In genomic region chr2:200905618-200906296, GRCh38 we compare ENCODE assay signal across 9 cellular contexts. TPM values are rescaled to one million over a fixed set of nuclear protein-coding genes. Genes with fewer than 3 reads are reported as not detected.
DNase-seq lines count a peak whose midpoint lies in the region; ATAC-seq, FAIRE-seq and TF ChIP-seq lines count a peak whose summit lies in the region.
"Had no signal": no experiment of that assay in that cellular context is flagged by ENCODE, and none has a peak within 500 bp of the region (broad histone marks: within the 10 kb centered on the region; RNA-seq: fewer than 3 reads in every experiment).

No MANE protein-coding gene starts in this region.

- H4K8ac ChIP-seq in H1 (ENCODE audit: extremely low read depth, insufficient read depth, low read length): no peak overlapping the region

- ATAC-seq in activated CD4-positive, CD25-positive, alpha-beta regulatory T cell treated with anti-CD3 and anti-CD28 coated beads, Interleukin-2, amount 50 U/mL, for 24 hours: peak; percentile 41 to 57

- H2BK12ac ChIP-seq in H1 (ENCODE audit: low read depth, low read length): no peak overlapping the region

- TF ChIP-seq CTCF in H1 (IDR thresholded peaks at IDR 0.05; ENCODE audit: control extremely low read depth in 1 of 3, insufficient read depth in 1 of 3, low read depth in 1 of 3, low read length in 3 of 3): peak; percentile 67 to 79 (median 78)

- DNase-seq in Caki2 (ENCODE audit: low read depth) (peak; percentile 65), GOT3 (lab: John Stamatoyannopoulos, UW) (peak; percentile 18), NCI-H345 (lab: John Stamatoyannopoulos, UW) (peak; percentile 48), H1 (ENCODE audit: low read depth in 1 of 2, low spot score in 2 of 2) (peak in 1 of 2 experiments; percentile 59), medulla oblongata (ENCODE audit: extremely low spot score) (peak; percentile 84), NCI-H187 treated with DMSO at 0.1 percent for 48 hours (lab: John Stamatoyannopoulos, UW) (no peak)
- DNase-seq in stimulated activated CD8-positive, alpha-beta memory T cell treated with anti-CD3 and anti-CD28 coated beads, Interleukin-7, amount 100 ng/mL, for 24 hours (ENCODE audit: low read depth): peak; percentile 11

- H3K79me1 ChIP-seq in H1 (ENCODE audit: low read depth, low read length): no peaks in the 10 kb centered on the region

- no peak overlapping the region for H4K91ac ChIP-seq in H1 (replicated peaks; ENCODE audit: insufficient read length, low read length)

- no peak overlapping the region for H3K23ac ChIP-seq in H1 (ENCODE audit: insufficient read length)

- H3K23me2 ChIP-seq in H1 (ENCODE audit: low read depth, low read length): no peaks in the 10 kb centered on the region

- H3K4ac ChIP-seq in H1 (replicated peaks; ENCODE audit: insufficient read length, low read depth, low read length): no peak overlapping the region

- TF ChIP-seq EP300 in H1 (IDR thresholded peaks at IDR 0.05; ENCODE audit: borderline replicate concordance in 1 of 2, low read depth in 2 of 2, low read length in 2 of 2): no peak

- no peaks in the 10 kb centered on the region for H3K27me3 ChIP-seq in H1 (replicated peaks in 1 of 4; ENCODE audit: control insufficient read depth in 3 of 4, extremely low read depth in 1 of 4, insufficient read depth in 3 of 4, low read length in 3 of 4)

- no peak overlapping the region for H3K18ac ChIP-seq in H1 (ENCODE audit: extremely low read depth, low read length)

- H3K4me2 ChIP-seq in H1 (ENCODE audit: insufficient read depth in 1 of 2, low read depth in 2 of 2, low read length in 2 of 2): no peak overlapping the region

- no peak overlapping the region for H3K27ac ChIP-seq in H1 (ENCODE audit: low read depth, low read length)
- H3K27ac ChIP-seq: thoracic aorta had no signal

- H2AK5ac ChIP-seq in H1 (ENCODE audit: low read depth, low read length): no peak overlapping the region

- no peak for TF ChIP-seq POLR2A in H1 (IDR thresholded peaks at IDR 0.05; ENCODE audit: control extremely low read depth in 1 of 2, low read depth in 2 of 2, low read length in 2 of 2)

- H3K4me1 ChIP-seq in H1 (replicated peaks in 1 of 4; ENCODE audit: control insufficient read depth in 3 of 4, insufficient read depth in 4 of 4, low read length in 3 of 4): no peaks in the 10 kb centered on the region

- peak; percentile 7 for FAIRE-seq in H1 (lab: Jason Lieb, UNC)

- H2BK5ac ChIP-seq in H1 (ENCODE audit: low read depth, low read length): no peak overlapping the region

- no peak overlapping the region for H3K4me3 ChIP-seq in H1 (ENCODE audit: extremely low read depth in 1 of 4, insufficient read depth in 2 of 4, low read depth in 3 of 4, low read length in 4 of 4)
- H3K4me3 ChIP-seq: thoracic aorta had no signal

- H3K36me3 ChIP-seq in H1 (ENCODE audit: control insufficient read depth in 2 of 4, insufficient read depth in 4 of 4, low read length in 3 of 4): peaks cover 6 to 43% (median 19%) of the 10 kb centered on the region in 4 experiments

- H3K14ac ChIP-seq in H1 (ENCODE audit: insufficient read length): no peak overlapping the region

- H3K9ac ChIP-seq in H1 (replicated peaks in 1 of 4; ENCODE audit: extremely low read depth in 1 of 4, low read depth in 3 of 4, low read length in 3 of 4): no peak overlapping the region

- no peak overlapping the region for H2AFZ ChIP-seq in H1 (ENCODE audit: low read length)

- CTCF ChIA-PET in H1 (lab: Charles Lee; ENCODE audit: partially characterized antibody): interaction anchor here (0.6 to 4.6 kb wide), 28 partner anchors 9 to 327 kb away, joined by 3 to 25 read pairs (median 4); partner anchors contain the start of gene ORC2

- H2BK15ac ChIP-seq in H1 (ENCODE audit: low read length): no peak overlapping the region

- WGBS in H1 (ENCODE audit: extremely low coverage in 1 of 2, insufficient coverage in 1 of 2, insufficient read length in 1 of 2, insufficient replicate concordance in 2 of 2, low coverage in 1 of 2, low lambda C conversion rate in 2 of 2, missing lambda C conversion rate in 1 of 2), 2 experiments: 83% methylated on average over 2 of the region's 2 CpGs; no CpG with 5 or more reads in 1 of the 2 experiments

- H2BK120ac ChIP-seq in H1 (replicated peaks; ENCODE audit: low read depth, low read length): no peak overlapping the region

- H4K20me1 ChIP-seq in H1 (replicated peaks in 1 of 2; ENCODE audit: control insufficient read depth in 1 of 2, insufficient read depth in 2 of 2, low read length in 2 of 2): no peaks in the 10 kb centered on the region

- no peak overlapping the region for H3K56ac ChIP-seq in H1 (replicated peaks; ENCODE audit: insufficient read length, low read depth, low read length)

- H3K9me3 ChIP-seq in H1 (ENCODE audit: insufficient read depth in 2 of 2, low read depth in 1 of 2, low read length in 1 of 2): no peaks in the 10 kb centered on the region
- H3K9me3 ChIP-seq: thoracic aorta had no signal

- peak; percentile 67 to 76 for TF ChIP-seq RAD21 in H1 (IDR thresholded peaks at IDR 0.05 in 1 of 2, conservative IDR thresholded peaks at IDR 0.05 in 1 of 2; ENCODE audit: low read depth in 2 of 2, low read length in 2 of 2)

- H2BK20ac ChIP-seq in H1 (ENCODE audit: low read length): no peak overlapping the region

- POLR2A ChIA-PET in H1 (lab: Charles Lee; ENCODE audit: partially characterized antibody): interaction anchor here (0.7 to 3.9 kb wide), 10 partner anchors 8 to 262 kb away, joined by 3 to 24 read pairs (median 4); partner anchors contain the start of genes CLK1, NIF3L1, ORC2 and PPIL3

- in situ Hi-C loops in Caki2 (cut with HindIII; ENCODE audit: low pct_unique_long_range_greater_than_20kb, low sequenced_read_pairs): no loop called here

- no peak overlapping the region for H4K5ac ChIP-seq in H1 (ENCODE audit: insufficient read length, low read depth, low read length)

- H3K79me2 ChIP-seq in H1 (ENCODE audit: control insufficient read depth in 1 of 2, insufficient read depth in 2 of 2, low read length in 2 of 2): no peaks in the 10 kb centered on the region

TF ChIP-seq in H1, 55 proteins besides CTCF, POLR2A, EP300 and RAD21:
- TF ChIP-seq PHF8 (conservative IDR thresholded peaks at IDR 0.05; ENCODE audit: low read depth, low read length): no peak
- TF ChIP-seq CHD2 (IDR thresholded peaks at IDR 0.05; ENCODE audit: low read length): no peak
- TF ChIP-seq SP4 (IDR thresholded peaks at IDR 0.05; ENCODE audit: low read length): no peak
- TF ChIP-seq GTF2F1 (IDR thresholded peaks at IDR 0.05; ENCODE audit: borderline replicate concordance, low read depth, low read length): no peak
- TF ChIP-seq SUZ12 (IDR thresholded peaks at IDR 0.05; ENCODE audit: low read length): no peak
- no peak for TF ChIP-seq CBX5 (IDR thresholded peaks at IDR 0.05; ENCODE audit: low read depth, low read length)
- TF ChIP-seq SIRT6 (IDR thresholded peaks at IDR 0.05; ENCODE audit: low read length): no peak

RNA-seq across cellular contexts. Expression of gene NIF3L1, which starts 16.6 kb away (rescaled TPM):
- 57.7 and 87.3 TPM in 2 replicates for total RNA-seq in Caki2 (2014; rRNA removed; shearing (Covaris generic); ENCODE audit: low replicate concordance)
- 63.4 and 65.1 TPM in 2 replicates for total RNA-seq in H1 (2021; fragmentation: NEBNext Ultra II Directional; extraction: Animal tissue kit (Norgen Biotek cat#: 25700))
- polyA plus RNA-seq in H1 (2011; rRNA removed): 94.9 and 126 TPM in 2 replicates
- 111 TPM for polyA plus RNA-seq in H1 (2011; cell fraction: cytosol; rRNA removed)
- 50.2 TPM for polyA plus RNA-seq in H1 (2011; cell fraction: nucleus; rRNA removed)
- 51.2 to 56.7 TPM (median 54.9 TPM) in 4 replicates for polyA plus RNA-seq in H1 (2012, experiment 1 of 2)
- 16.5 TPM for polyA plus RNA-seq in H1 (2012, experiment 2 of 2)
- polyA plus RNA-seq in H1 (2013, experiment 1 of 2): 55.2 TPM
- polyA plus RNA-seq in H1 (2013, experiment 2 of 2): 56.5 TPM
- 126 and 139 TPM in 2 replicates for polyA minus RNA-seq in H1 (2011; rRNA and poly(A)+ RNA removed)
- polyA minus RNA-seq in H1 (2011; cell fraction: cytosol; rRNA and poly(A)+ RNA removed): 40.1 TPM
- polyA minus RNA-seq in H1 (2011; cell fraction: nucleus; rRNA and poly(A)+ RNA removed): 50.0 TPM

RNA-seq across cellular contexts. Expression of gene PPIL3, which starts 16.9 kb away (rescaled TPM):
- 68.3 and 78.8 TPM in 2 replicates for total RNA-seq in Caki2 (2014; rRNA removed; shearing (Covaris generic); ENCODE audit: low replicate concordance)
- total RNA-seq in H1 (2021; fragmentation: NEBNext Ultra II Directional; extraction: Animal tissue kit (Norgen Biotek cat#: 25700)): 30.4 and 34.1 TPM in 2 replicates
- polyA plus RNA-seq in H1 (2011; rRNA removed): 26.1 and 48.7 TPM in 2 replicates
- polyA plus RNA-seq in H1 (2011; cell fraction: cytosol; rRNA removed): 50.8 TPM
- polyA plus RNA-seq in H1 (2011; cell fraction: nucleus; rRNA removed): 12.9 TPM
- 32.9 to 53.5 TPM (median 34.5 TPM) in 4 replicates for polyA plus RNA-seq in H1 (2012, experiment 1 of 2)
- polyA plus RNA-seq in H1 (2012, experiment 2 of 2): 13.4 TPM
- polyA plus RNA-seq in H1 (2013, experiment 1 of 2): 27.6 TPM
- polyA plus RNA-seq in H1 (2013, experiment 2 of 2): 28.7 TPM
- polyA minus RNA-seq in H1 (2011; rRNA and poly(A)+ RNA removed): 14.5 and 31.4 TPM in 2 replicates
- polyA minus RNA-seq in H1 (2011; cell fraction: cytosol; rRNA and poly(A)+ RNA removed): 18.3 TPM
- polyA minus RNA-seq in H1 (2011; cell fraction: nucleus; rRNA and poly(A)+ RNA removed): 24.3 TPM

RNA-seq across cellular contexts. Expression of gene CLK1, which starts 41.3 kb away (rescaled TPM):
- total RNA-seq in Caki2 (2014; rRNA removed; shearing (Covaris generic); ENCODE audit: low replicate concordance): 30.8 and 70.2 TPM in 2 replicates
- 33.9 and 35.2 TPM in 2 replicates for total RNA-seq in H1 (2021; fragmentation: NEBNext Ultra II Directional; extraction: Animal tissue kit (Norgen Biotek cat#: 25700))
- 9.7 and 22.3 TPM in 2 replicates for polyA plus RNA-seq in H1 (2011; rRNA removed)
- polyA plus RNA-seq in H1 (2011; cell fraction: cytosol; rRNA removed): 19.6 TPM
- polyA plus RNA-seq in H1 (2011; cell fraction: nucleus; rRNA removed): 9.2 TPM
- 15.8 to 34.8 TPM (median 17.2 TPM) in 4 replicates for polyA plus RNA-seq in H1 (2012, experiment 1 of 2)
- polyA plus RNA-seq in H1 (2012, experiment 2 of 2): 4.8 TPM
- polyA plus RNA-seq in H1 (2013, experiment 1 of 2): 44.8 TPM
- polyA plus RNA-seq in H1 (2013, experiment 2 of 2): 37.5 TPM
- 9.1 and 11.8 TPM in 2 replicates for polyA minus RNA-seq in H1 (2011; rRNA and poly(A)+ RNA removed)
- 8.3 TPM for polyA minus RNA-seq in H1 (2011; cell fraction: cytosol; rRNA and poly(A)+ RNA removed)
- 31.8 TPM for polyA minus RNA-seq in H1 (2011; cell fraction: nucleus; rRNA and poly(A)+ RNA removed)

RNA-seq across cellular contexts. Expression of gene ORC2, which starts 57.7 kb away (rescaled TPM):
- 12.9 and 20.9 TPM in 2 replicates for total RNA-seq in Caki2 (2014; rRNA removed; shearing (Covaris generic); ENCODE audit: low replicate concordance)
- total RNA-seq in H1 (2021; fragmentation: NEBNext Ultra II Directional; extraction: Animal tissue kit (Norgen Biotek cat#: 25700)): 82.3 and 89.8 TPM in 2 replicates
- 4.8 and 7.1 TPM in 2 replicates for polyA plus RNA-seq in H1 (2011; rRNA removed)
- polyA plus RNA-seq in H1 (2011; cell fraction: cytosol; rRNA removed): 7.9 TPM
- 5.1 TPM for polyA plus RNA-seq in H1 (2011; cell fraction: nucleus; rRNA removed)
- polyA plus RNA-seq in H1 (2012, experiment 1 of 2): 19.5 to 37.7 TPM (median 21.2 TPM) in 4 replicates
- 3.6 TPM for polyA plus RNA-seq in H1 (2012, experiment 2 of 2)
- polyA plus RNA-seq in H1 (2013, experiment 1 of 2): 24.4 TPM
- 24.5 TPM for polyA plus RNA-seq in H1 (2013, experiment 2 of 2)
- polyA minus RNA-seq in H1 (2011; rRNA and poly(A)+ RNA removed): 8.8 and 13.5 TPM in 2 replicates
- 14.1 TPM for polyA minus RNA-seq in H1 (2011; cell fraction: cytosol; rRNA and poly(A)+ RNA removed)
- polyA minus RNA-seq in H1 (2011; cell fraction: nucleus; rRNA and poly(A)+ RNA removed): 16.4 TPM
